Comparison of ENCODE assay signal across 9 cellular contexts in genomic region chr4:142265536-142265935, GRCh38.
DNase-seq lines count a peak whose midpoint lies in the region; ATAC-seq and TF ChIP-seq lines count a peak whose summit lies in the region.
"Had no signal": no experiment of that assay in that cellular context is flagged by ENCODE, and none has a peak within 500 bp of the region (broad histone marks: within the 10 kb centered on the region; RNA-seq: fewer than 3 reads in every experiment).

No MANE protein-coding gene starts in this region.

- H3K27ac ChIP-seq in Peyer's patch = no peak overlapping the region

- intact Hi-C loops in Right ventricle myocardium superior (cut with DNase I) = no loop called here

- H3K4me1 Mint-ChIP-seq in activated naive CD4-positive, alpha-beta T cell treated with anti-CD3 and anti-CD28 coated beads, Interleukin-2, amount 50 U/mL, for 24 hours = peaks cover 92% of the 10 kb centered on the region

- ATAC-seq in Right ventricle myocardium superior (ENCODE audit: poor library complexity) = peak; percentile 87

- DNase-seq in stimulated activated CD4-positive, alpha-beta T cell treated with anti-CD3 and anti-CD28 coated beads, Interleukin-1b, Interleukin-23, amount 100 ng/mL, for 48 hours = peak; percentile 19
- no peak for DNase-seq in stimulated activated CD4-positive, alpha-beta T cell treated with anti-CD3 and anti-CD28 coated beads, Interleukin-2, amount 100 ng/mL, for 48 hours
- DNase-seq in Right ventricle myocardium superior (no peak), SHP77 (lab: John Stamatoyannopoulos, UW) (no peak), NCI-H1436 (lab: John Stamatoyannopoulos, UW) (no peak), GM19238 (ENCODE audit: insufficient read length, low spot score) (no peak), Peyer's patch (no peak)
- DNase-seq: effector CD4-positive, alpha-beta T cell had no signal

- no peak for TF ChIP-seq POLR2A in Peyer's patch (IDR thresholded peaks at IDR 0.05)

- H3K36me3 ChIP-seq in Peyer's patch = no peaks in the 10 kb centered on the region

- no peaks in the 10 kb centered on the region for H3K9me3 Mint-ChIP-seq in activated naive CD4-positive, alpha-beta T cell treated with anti-CD3 and anti-CD28 coated beads, Interleukin-2, amount 50 U/mL, for 24 hours

- no peaks in the 10 kb centered on the region for H3K27me3 Mint-ChIP-seq in activated naive CD4-positive, alpha-beta T cell treated with anti-CD3 and anti-CD28 coated beads, Interleukin-2, amount 50 U/mL, for 24 hours

- H3K4me1 ChIP-seq in Peyer's patch = no peaks in the 10 kb centered on the region

- H3K4me3 ChIP-seq in Peyer's patch = no peak overlapping the region

- TF ChIP-seq CTCF in Peyer's patch (IDR thresholded peaks at IDR 0.05) = no peak

- H3K27ac Mint-ChIP-seq in activated naive CD4-positive, alpha-beta T cell treated with anti-CD3 and anti-CD28 coated beads, Interleukin-2, amount 50 U/mL, for 24 hours = peak overlapping the region; percentile 97

- H3K9me3 ChIP-seq in Peyer's patch = no peaks in the 10 kb centered on the region

- H3K4me3 Mint-ChIP-seq in activated naive CD4-positive, alpha-beta T cell treated with anti-CD3 and anti-CD28 coated beads, Interleukin-2, amount 50 U/mL, for 24 hours = peak overlapping the region; percentile 72

- no peaks in the 10 kb centered on the region for H3K27me3 ChIP-seq in Peyer's patch

- peaks cover 54% of the 10 kb centered on the region for H3K36me3 Mint-ChIP-seq in activated naive CD4-positive, alpha-beta T cell treated with anti-CD3 and anti-CD28 coated beads, Interleukin-2, amount 50 U/mL, for 24 hours
